In genomic region chr3:9914559-9915251, GRCh38 we compare ENCODE assay signal across 8 cellular contexts. TPM values are rescaled to one million over a fixed set of nuclear protein-coding genes. Genes with fewer than 3 reads are reported as not detected.
DNase-seq lines count a peak whose midpoint lies in the region; ATAC-seq and TF ChIP-seq lines count a peak whose summit lies in the region.

No MANE protein-coding gene starts in this region.

- DNase-seq in A673 (ENCODE audit: low spot score) (peak; percentile 78), ascending aorta (ENCODE audit: low spot score in 2 of 2) (no peak)
- DNase-seq in effector CD8-positive, alpha-beta T cell (lab: John Stamatoyannopoulos, UW), result no peak

- H3K27ac ChIP-seq in A673 (ENCODE audit: low read depth, low read length, poor library complexity, severe bottlenecking), result peak overlapping the region; percentile 75
- peak overlapping the region; percentile 79 to 86 for H3K27ac ChIP-seq in ascending aorta
- peak overlapping the region; percentile 86 to 93 for H3K27ac ChIP-seq in mucosa of rectum (ENCODE audit: low read depth in 2 of 2, low read length in 2 of 2)

- H3K4me3 ChIP-seq in A673 (ENCODE audit: low read depth, low read length, poor library complexity, severe bottlenecking) (peak overlapping the region; percentile 64), ascending aorta (peak overlapping the region; percentile 62 to 89), mucosa of rectum (ENCODE audit: low read length in 2 of 2) (peak overlapping the region; percentile 44 to 73)

- BruUV-seq in A673 (replicated peaks; lab: Mats Ljungman, UMichigan), result no TSS peak

- H3K36me3 ChIP-seq in A673 (ENCODE audit: insufficient read depth, low read length, poor library complexity, severe bottlenecking), result no peaks in the 10 kb centered on the region
- H3K36me3 ChIP-seq in ascending aorta, result no peaks in the 10 kb centered on the region
- H3K36me3 ChIP-seq in mucosa of rectum (ENCODE audit: control insufficient read depth in 2 of 2, insufficient read depth in 2 of 2, low read length in 2 of 2), result peaks cover 13 to 15% of the 10 kb centered on the region in 2 donors

- CTCF ChIA-PET in A673 (lab: Charles Lee), result no interaction called here

- H3K27me3 ChIP-seq in A673 (replicated peaks; ENCODE audit: insufficient read depth, low read depth, low read length, poor library complexity) (no peaks in the 10 kb centered on the region), ascending aorta (no peaks in the 10 kb centered on the region), mucosa of rectum (ENCODE audit: control insufficient read depth in 2 of 2, insufficient read depth in 2 of 2, low read length in 2 of 2) (no peaks in the 10 kb centered on the region)

- H3K4me1 ChIP-seq in A673 (ENCODE audit: insufficient read depth, low read length, poor library complexity, severe bottlenecking), result peaks cover 29% of the 10 kb centered on the region
- H3K4me1 ChIP-seq in ascending aorta, result peaks cover 22 to 32% of the 10 kb centered on the region in 2 donors
- peaks cover 33 to 35% of the 10 kb centered on the region in 2 donors for H3K4me1 ChIP-seq in mucosa of rectum (ENCODE audit: control insufficient read depth in 2 of 2, insufficient read depth in 2 of 2, low read length in 2 of 2)

- POLR2A ChIA-PET in A673 (lab: Charles Lee; ENCODE audit: low non-redundant PET), result no interaction called here

- intact Hi-C loops in A673 (cut with micrococcal nuclease; ENCODE audit: unreplicated experiment), result no loop called here
- intact Hi-C loops in ascending aorta (cut with DNase I), result loop anchor here (1.0 to 10.0 kb wide), 5 partner anchors 70 to 520 kb away; partner anchors contain the start of genes ARPC4, BRPF1, RPUSD3 and SETD5

- ATAC-seq in GM21529 (IDR thresholded peaks at IDR 0.05; ENCODE audit: unreplicated experiment), result peak; percentile 20
- ATAC-seq in HG03520 (IDR thresholded peaks at IDR 0.05; ENCODE audit: unreplicated experiment), result no peak
- ATAC-seq in GM18505 (IDR thresholded peaks at IDR 0.05; ENCODE audit: unreplicated experiment), result no peak
- no peak for ATAC-seq in esophagus mucosa

- H3K9ac ChIP-seq in mucosa of rectum (ENCODE audit: low read depth in 1 of 2, low read length in 2 of 2), result peak overlapping the region; percentile 32 to 77

- TF ChIP-seq POLR2A in GM18505 (IDR thresholded peaks at IDR 0.05; ENCODE audit: borderline replicate concordance, extremely low read depth, insufficient read depth, insufficient read length), result no peak

- TF ChIP-seq CTCF in A673 (conservative IDR thresholded peaks at IDR 0.05; ENCODE audit: low read depth, low read length) (no peak), ascending aorta (IDR thresholded peaks at IDR 0.05) (peak in 1 of 3 experiments; percentile 27)

- no peaks in the 10 kb centered on the region for H3K9me3 ChIP-seq in A673 (ENCODE audit: low read depth, low read length, poor library complexity, severe bottlenecking)
- H3K9me3 ChIP-seq in ascending aorta, result no peaks in the 10 kb centered on the region
- no peaks in the 10 kb centered on the region for H3K9me3 ChIP-seq in mucosa of rectum (ENCODE audit: control insufficient read depth in 2 of 2, low read length in 2 of 2)

RNA-seq across cellular contexts. Expression of gene IL17RC, which starts 2.2 kb away (rescaled TPM):
- total RNA-seq in A673 (2021) (9.3 and 15.2 TPM in 2 replicates), ascending aorta (82.5 TPM), esophagus mucosa (26.6 TPM)

RNA-seq across cellular contexts. Expression of gene IL17RE, which starts 12.1 kb away (rescaled TPM):
- total RNA-seq in A673 (2021), result 2.3 and 2.6 TPM in 2 replicates
- total RNA-seq in ascending aorta, result 21.7 TPM
- total RNA-seq in esophagus mucosa, result 12.9 TPM

RNA-seq across cellular contexts. Expression of gene CRELD1, which starts 18.9 kb away (rescaled TPM):
- total RNA-seq in A673 (2021), result 13.2 and 20.3 TPM in 2 replicates
- total RNA-seq in ascending aorta, result 35.8 TPM
- 4.6 TPM for total RNA-seq in esophagus mucosa

RNA-seq across cellular contexts. Expression of gene JAGN1, which starts 24.3 kb away (rescaled TPM):
- total RNA-seq in A673 (2021), result 38.1 and 38.8 TPM in 2 replicates
- 55.2 TPM for total RNA-seq in ascending aorta
- total RNA-seq in esophagus mucosa, result 18.4 TPM

RNA-seq across cellular contexts. Expression of gene CIDEC, which starts 34.7 kb away (rescaled TPM):
- total RNA-seq in A673 (2021), result not detected in 2 replicates
- 29.9 TPM for total RNA-seq in ascending aorta
- not detected for total RNA-seq in esophagus mucosa
